In the genomic region with DNA sequence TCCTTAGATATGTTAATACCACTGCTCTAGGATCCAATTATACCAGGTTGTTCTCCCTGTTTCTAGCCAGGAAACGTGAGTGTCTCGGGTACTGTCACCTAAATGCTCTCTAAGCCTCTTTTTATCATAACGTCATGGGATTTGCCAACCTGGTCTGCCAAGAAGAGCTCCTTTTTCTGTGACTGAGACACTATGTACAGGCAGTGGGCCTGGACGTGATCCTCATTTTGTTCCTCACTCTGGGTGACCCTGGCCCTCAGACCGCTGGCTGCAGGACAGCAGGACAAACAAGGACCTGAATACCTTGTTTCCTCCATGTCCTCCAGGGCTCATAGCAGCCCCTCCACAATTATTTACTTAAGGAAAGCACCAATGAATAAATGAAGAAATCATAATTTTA, we compare ENCODE assay signal across 29 cellular contexts.
"Had no signal": no experiment of that assay in that cellular context is flagged by ENCODE, and none has a peak within 500 bp of the region (broad histone marks: within the 10 kb centered on the region; RNA-seq: fewer than 3 reads in every experiment).

No MANE protein-coding gene starts in this region.

- H3K9me3 ChIP-seq: adrenal gland had no signal

- H3K36me3 Mint-ChIP-seq: activated naive CD8-positive, alpha-beta T cell treated with anti-CD3 and anti-CD28 coated beads, Interleukin-2, amount 10 ng/mL, durations not matched to agents 7 days and 5 days had no signal

- H3K4me3 ChIP-seq: adrenal gland, SJSA1 had no signal

- ATAC-seq: activated CD4-positive, CD25-positive, alpha-beta regulatory T cell treated with anti-CD3 and anti-CD28 coated beads, Interleukin-2, amount 50 U/mL, for 24 hours; activated CD8-positive, alpha-beta T cell treated with anti-CD3 and anti-CD28 coated beads, Interleukin-2, amount 10 ng/mL, durations not matched to agents 7 days and 5 days; Panc1; SK-N-SH treated with all-trans-retinoic acid at 6 μM for 48 hours had no signal

- DNase-seq: activated CD4-positive, alpha-beta T cell treated with anti-CD3 and anti-CD28 coated beads for 4 hours; activated CD8-positive, alpha-beta memory T cell treated with anti-CD3 and anti-CD28 coated beads, Interleukin-2, amount 50 U/mL, for 48 hours; activated CD8-positive, alpha-beta T cell treated with anti-CD3 and anti-CD28 coated beads, Interleukin-2, amount 10 ng/mL, durations not matched to agents 7 days and 5 days; activated naive CD4-positive, alpha-beta T cell treated with anti-CD3 and anti-CD28 coated beads, Interleukin-2, amount 50 U/mL, for 16 hours; activated naive CD8-positive, alpha-beta T cell treated with anti-CD3 and anti-CD28 coated beads, Interleukin-2, amount 10 ng/mL, durations not matched to agents 7 days and 5 days; activated T-cell treated with anti-CD3 and anti-CD28 coated beads, Interleukin-2, amount 50 U/mL, for 1 hour; adrenal gland; anterior cingulate cortex; MV-4-11; NCI-H1092 treated with DMSO at 0.1 percent for 48 hours; NCI-H1417 treated with DMSO at 0.1 percent for 48 hours; NCI-H1694; NCI-H2029; NCI-H2107; NCI-H2171 treated with DMSO at 0.1 percent for 48 hours; NCI-H226; NCI-H526; NCI-H774; NK-92 treated with Interleukin-12 subunit alpha and Interleukin-12 subunit beta, amount 100 ng/mL, for 24 hours; OCI-M1; RPMI8226; SHP77; SW 1271 had no signal

- H3K4me1 ChIP-seq: adrenal gland, SJSA1 had no signal

- H3K36me3 ChIP-seq: adrenal gland, SJSA1 had no signal

- H3K4me1 Mint-ChIP-seq: activated naive CD8-positive, alpha-beta T cell treated with anti-CD3 and anti-CD28 coated beads, Interleukin-2, amount 10 ng/mL, durations not matched to agents 7 days and 5 days had no signal

- H3K27ac Mint-ChIP-seq: activated CD8-positive, alpha-beta T cell treated with anti-CD3 and anti-CD28 coated beads, Interleukin-2, amount 10 ng/mL, durations not matched to agents 7 days and 5 days; activated naive CD8-positive, alpha-beta T cell treated with anti-CD3 and anti-CD28 coated beads, Interleukin-2, amount 10 ng/mL, durations not matched to agents 7 days and 5 days; T-helper 2 cell treated with Interferon-gamma antibody and Interleukin-4, amounts not matched to agents 5 μg/mL and 100 μg/mL, for 36 hours had no signal

- H3K27ac ChIP-seq: adrenal gland, KMS-11, SJSA1 had no signal

- H3K9me3 Mint-ChIP-seq: activated naive CD8-positive, alpha-beta T cell treated with anti-CD3 and anti-CD28 coated beads, Interleukin-2, amount 10 ng/mL, durations not matched to agents 7 days and 5 days; T-helper 2 cell treated with Interferon-gamma antibody and Interleukin-4, amounts not matched to agents 5 μg/mL and 100 μg/mL, for 36 hours had no signal

- H3K4me3 Mint-ChIP-seq: activated CD8-positive, alpha-beta T cell treated with anti-CD3 and anti-CD28 coated beads, Interleukin-2, amount 10 ng/mL, durations not matched to agents 7 days and 5 days; activated naive CD8-positive, alpha-beta T cell treated with anti-CD3 and anti-CD28 coated beads, Interleukin-2, amount 10 ng/mL, durations not matched to agents 7 days and 5 days; T-helper 2 cell treated with Interferon-gamma antibody and Interleukin-4, amounts not matched to agents 5 μg/mL and 100 μg/mL, for 36 hours had no signal

- H3K9ac ChIP-seq: KMS-11 had no signal

- H3K4me2 ChIP-seq: KMS-11 had no signal
